ENCODE assay signal across 17 cellular contexts in the genomic region with DNA sequence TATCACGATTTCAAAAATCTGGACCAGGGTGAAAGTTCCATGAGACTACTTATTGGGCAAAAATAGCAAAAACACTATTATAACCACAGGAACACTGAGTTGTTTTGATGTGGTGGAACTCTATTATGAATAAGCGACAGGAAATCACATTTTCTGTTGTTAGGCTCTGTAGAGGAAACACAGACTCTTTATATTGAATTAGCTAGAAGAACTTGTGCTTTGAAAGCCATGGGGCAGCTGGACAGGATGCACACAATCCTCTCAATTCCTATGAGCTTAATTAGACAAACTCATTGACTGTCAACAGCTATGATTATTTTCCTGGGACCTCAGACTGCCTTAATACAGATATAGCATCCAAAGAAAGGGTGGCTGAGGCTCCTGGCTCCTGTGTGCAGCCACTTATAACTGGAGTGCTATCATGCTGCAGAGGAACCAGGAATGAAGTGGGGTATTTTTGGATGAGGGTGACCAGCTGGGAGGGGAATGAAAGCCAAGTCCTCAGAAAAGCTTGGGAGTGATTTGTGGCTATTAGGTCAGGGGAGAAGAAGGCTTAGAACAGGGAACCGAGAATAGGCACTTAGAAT.
"Had no signal": no experiment of that assay in that cellular context is flagged by ENCODE, and none has a peak within 500 bp of the region (broad histone marks: within the 10 kb centered on the region; RNA-seq: fewer than 3 reads in every experiment).

No MANE protein-coding gene starts in this region.

- H3K4me3 ChIP-seq: dorsolateral prefrontal cortex, lower lobe of right lung, neural progenitor cell, thyroid gland, uterus had no signal

- H3K4me2 ChIP-seq: neural progenitor cell had no signal

- H3K36me3 ChIP-seq: lower lobe of right lung, neural progenitor cell, thyroid gland, uterus had no signal

- ATAC-seq: activated naive CD8-positive, alpha-beta T cell treated with anti-CD3 and anti-CD28 coated beads, Interleukin-2, amount 50 U/mL, for 24 hours; activated T-helper 17 cell treated with anti-CD3 and anti-CD28 coated beads, Interleukin-2, amount 50 U/mL, for 72 hours; stimulated activated memory B cell treated with anti-CD40 and anti-IgM and Interleukin-4, amounts not matched to agents 10 μg/mL and 1 μg/mL and 100 μg/mL, for 72 hours had no signal

- H3K36me3 Mint-ChIP-seq: mesothelial cell of epicardium; neural progenitor cell; stimulated activated memory B cell treated with anti-CD40 and anti-IgM and Interleukin-4, amounts not matched to agents 10 μg/mL and 1 μg/mL and 100 μg/mL, for 72 hours had no signal

- H2AFZ ChIP-seq: neural progenitor cell had no signal

- DNase-seq: activated CD4-positive, CD25-positive, alpha-beta regulatory T cell treated with anti-CD3 and anti-CD28 coated beads, Interleukin-2, amount 50 U/mL, for 72 hours; activated naive CD4-positive, alpha-beta T cell treated with anti-CD3 and anti-CD28 coated beads for 36 hours; activated naive CD8-positive, alpha-beta T cell treated with anti-CD3 and anti-CD28 coated beads, Interleukin-2, amount 50 U/mL, for 24 hours; dorsolateral prefrontal cortex; erythroblast; hypothalamus; kidney glomerular epithelial cell; lower lobe of right lung; stimulated activated CD4-positive, alpha-beta T cell treated with anti-CD3 and anti-CD28 coated beads, Interleukin-2, amount 100 ng/mL, for 48 hours; T-helper 1 cell; T1000; thyroid gland; uterus had no signal

- H3K27me3 ChIP-seq: neural progenitor cell, thyroid gland, uterus had no signal

- H3K4me1 Mint-ChIP-seq: activated naive CD8-positive, alpha-beta T cell treated with anti-CD3 and anti-CD28 coated beads, Interleukin-2, amount 50 U/mL, for 24 hours; activated T-helper 17 cell treated with anti-CD3 and anti-CD28 coated beads, Interleukin-2, amount 50 U/mL, for 72 hours; neural progenitor cell; stimulated activated memory B cell treated with anti-CD40 and anti-IgM and Interleukin-4, amounts not matched to agents 10 μg/mL and 1 μg/mL and 100 μg/mL, for 72 hours had no signal

- H3K27ac ChIP-seq: dorsolateral prefrontal cortex, lower lobe of right lung, neural progenitor cell, thyroid gland, uterus had no signal

- H3K9me3 ChIP-seq: lower lobe of right lung, thyroid gland, uterus had no signal

- H3K27me3 Mint-ChIP-seq: activated naive CD8-positive, alpha-beta T cell treated with anti-CD3 and anti-CD28 coated beads, Interleukin-2, amount 50 U/mL, for 24 hours; stimulated activated memory B cell treated with anti-CD40 and anti-IgM and Interleukin-4, amounts not matched to agents 10 μg/mL and 1 μg/mL and 100 μg/mL, for 72 hours had no signal

- H3K27ac Mint-ChIP-seq: activated naive CD4-positive, alpha-beta T cell treated with anti-CD3 and anti-CD28 coated beads for 36 hours; activated naive CD8-positive, alpha-beta T cell treated with anti-CD3 and anti-CD28 coated beads, Interleukin-2, amount 50 U/mL, for 24 hours; activated T-helper 17 cell treated with anti-CD3 and anti-CD28 coated beads, Interleukin-2, amount 50 U/mL, for 72 hours; neural progenitor cell; stimulated activated memory B cell treated with anti-CD40 and anti-IgM and Interleukin-4, amounts not matched to agents 10 μg/mL and 1 μg/mL and 100 μg/mL, for 72 hours had no signal

- H3K4me3 Mint-ChIP-seq: activated naive CD4-positive, alpha-beta T cell treated with anti-CD3 and anti-CD28 coated beads for 36 hours; activated naive CD8-positive, alpha-beta T cell treated with anti-CD3 and anti-CD28 coated beads, Interleukin-2, amount 50 U/mL, for 24 hours; activated T-helper 17 cell treated with anti-CD3 and anti-CD28 coated beads, Interleukin-2, amount 50 U/mL, for 72 hours; mesothelial cell of epicardium; neural progenitor cell; stimulated activated memory B cell treated with anti-CD40 and anti-IgM and Interleukin-4, amounts not matched to agents 10 μg/mL and 1 μg/mL and 100 μg/mL, for 72 hours had no signal

- H3K4me1 ChIP-seq: neural progenitor cell, uterus had no signal

- H3K9me3 Mint-ChIP-seq: mesothelial cell of epicardium had no signal

- H3K9ac ChIP-seq: neural progenitor cell had no signal
